ENCODE assay signal across 17 cellular contexts in genomic region chr3:22269827-22270226, GRCh38.
DNase-seq lines count a peak whose midpoint lies in the region; ATAC-seq, FAIRE-seq and TF ChIP-seq lines count a peak whose summit lies in the region.
"Had no signal": no experiment of that assay in that cellular context is flagged by ENCODE, and none has a peak within 500 bp of the region (broad histone marks: within the 10 kb centered on the region; RNA-seq: fewer than 3 reads in every experiment).

No MANE protein-coding gene starts in this region.

- no peaks in the 10 kb centered on the region for H3K27me3 ChIP-seq in left lung
- no peaks in the 10 kb centered on the region; the same call in 1 of the 2 replicates for H3K27me3 ChIP-seq in H7 (ENCODE audit: control insufficient read depth, insufficient read depth, low read length)
- H3K27me3 ChIP-seq: BE2C, upper lobe of left lung had no signal

- POLR2A ChIA-PET in activated CD4-positive, alpha-beta memory T cell treated with anti-CD3 and anti-CD28 coated beads for 36 hours (lab: Charles Lee), result no interaction called here

- no peak overlapping the region for H3K4me3 Mint-ChIP-seq in activated CD4-positive, alpha-beta memory T cell treated with anti-CD3 and anti-CD28 coated beads for 36 hours
- H3K4me3 Mint-ChIP-seq: stimulated activated effector memory CD8-positive, alpha-beta T cell treated with anti-CD3 and anti-CD28 coated beads, Interleukin-12 subunit alpha, Interleukin-12 subunit beta, amount 100 ng/mL, for 72 hours had no signal

- H3K36me3 ChIP-seq in left lung (no peaks in the 10 kb centered on the region), H7 (replicated peaks; ENCODE audit: control insufficient read depth, insufficient read depth, low read length) (no peaks in the 10 kb centered on the region)
- H3K36me3 ChIP-seq: BE2C, upper lobe of left lung, WERI-Rb-1 had no signal

- FAIRE-seq in frontal cortex (lab: Jason Lieb, UNC), result no peak

- no peaks in the 10 kb centered on the region for H3K27me3 Mint-ChIP-seq in activated CD4-positive, alpha-beta memory T cell treated with anti-CD3 and anti-CD28 coated beads for 36 hours

- no peaks in the 10 kb centered on the region for H3K9me3 ChIP-seq in left lung
- H3K9me3 ChIP-seq: BE2C, upper lobe of left lung had no signal

- DNase-seq in ELR (ENCODE audit: low read depth), result peak; percentile 20
- DNase-seq in NCI-H82 (lab: John Stamatoyannopoulos, UW), result peak; percentile 36
- peak; percentile 71 to 83 for DNase-seq in cardiac fibroblast (ENCODE audit: low read depth in 2 of 2)
- no peak for DNase-seq in left lung
- DNase-seq in frontal cortex (ENCODE audit: low spot score in 2 of 2), result no peak
- DNase-seq in activated CD4-positive, alpha-beta memory T cell treated with anti-CD3 and anti-CD28 coated beads for 36 hours, result no peak
- DNase-seq in H7, result no peak
- DNase-seq: activated naive CD4-positive, alpha-beta T cell; BE2C; effector memory CD4-positive, alpha-beta T cell; GOT3; midbrain; NCI-H345; upper lobe of left lung; WERI-Rb-1 had no signal

- peak; percentile 29 for ATAC-seq in left lung
- no peak for ATAC-seq in GM21526 (IDR thresholded peaks at IDR 0.05; ENCODE audit: low FRiP score, unreplicated experiment)
- ATAC-seq: stimulated activated effector memory CD8-positive, alpha-beta T cell treated with anti-CD3 and anti-CD28 coated beads, Interleukin-12 subunit alpha, Interleukin-12 subunit beta, amount 100 ng/mL, for 72 hours had no signal

- intact Hi-C loops in left lung (cut with DNase I), result no loop called here
- intact Hi-C loops in activated CD4-positive, alpha-beta memory T cell treated with anti-CD3 and anti-CD28 coated beads for 36 hours (cut with micrococcal nuclease), result no loop called here

- H3K4me1 Mint-ChIP-seq in activated CD4-positive, alpha-beta memory T cell treated with anti-CD3 and anti-CD28 coated beads for 36 hours (ENCODE audit: low read depth), result no peaks in the 10 kb centered on the region
- H3K4me1 Mint-ChIP-seq: stimulated activated effector memory CD8-positive, alpha-beta T cell treated with anti-CD3 and anti-CD28 coated beads, Interleukin-12 subunit alpha, Interleukin-12 subunit beta, amount 100 ng/mL, for 72 hours had no signal

- TF ChIP-seq CTCF in cardiac fibroblast (IDR thresholded peaks at IDR 0.05; ENCODE audit: low read depth, low read length) (no peak), left lung (IDR thresholded peaks at IDR 0.05) (no peak)

- peaks cover 3% of the 10 kb centered on the region for H3K9me3 Mint-ChIP-seq in activated CD4-positive, alpha-beta memory T cell treated with anti-CD3 and anti-CD28 coated beads for 36 hours

- CTCF ChIA-PET in activated CD4-positive, alpha-beta memory T cell treated with anti-CD3 and anti-CD28 coated beads for 36 hours (lab: Charles Lee), result no interaction called here

- no peaks in the 10 kb centered on the region for H3K4me1 ChIP-seq in left lung
- H3K4me1 ChIP-seq: BE2C, upper lobe of left lung had no signal

- H3K4me3 ChIP-seq in cardiac fibroblast (replicated peaks in 1 of 2; ENCODE audit: low read depth in 2 of 2, low read length in 2 of 2) (no peak overlapping the region), left lung (no peak overlapping the region), H7 (ENCODE audit: insufficient read depth, low read depth, low read length) (no peak overlapping the region)
- H3K4me3 ChIP-seq: upper lobe of left lung had no signal

- no peaks in the 10 kb centered on the region for H3K36me3 Mint-ChIP-seq in activated CD4-positive, alpha-beta memory T cell treated with anti-CD3 and anti-CD28 coated beads for 36 hours
- H3K36me3 Mint-ChIP-seq: stimulated activated effector memory CD8-positive, alpha-beta T cell treated with anti-CD3 and anti-CD28 coated beads, Interleukin-12 subunit alpha, Interleukin-12 subunit beta, amount 100 ng/mL, for 72 hours had no signal

- no peak overlapping the region for H3K27ac Mint-ChIP-seq in activated CD4-positive, alpha-beta memory T cell treated with anti-CD3 and anti-CD28 coated beads for 36 hours
- H3K27ac Mint-ChIP-seq: stimulated activated effector memory CD8-positive, alpha-beta T cell treated with anti-CD3 and anti-CD28 coated beads, Interleukin-12 subunit alpha, Interleukin-12 subunit beta, amount 100 ng/mL, for 72 hours had no signal

- H3K27ac ChIP-seq in left lung, result no peak overlapping the region
- H3K27ac ChIP-seq: upper lobe of left lung, WERI-Rb-1 had no signal

Comparison
In these comparisons a context has a peak if more than half of its experiments do, and no peak if none do; other contexts are left out.
1. DNase-seq: peak in ELR (single experiment), NCI-H82 (single experiment) and cardiac fibroblast (2 of 2); none in left lung (0 of 2), frontal cortex (0 of 2), activated CD4-positive, alpha-beta memory T cell treated with anti-CD3 and anti-CD28 coated beads for 36 hours (single experiment) and H7 (single experiment).